ENCODE assay signal across 29 cellular contexts in genomic region chr5:91180506-91180905, GRCh38.
"Had no signal": no experiment of that assay in that cellular context is flagged by ENCODE, and none has a peak within 500 bp of the region (broad histone marks: within the 10 kb centered on the region; RNA-seq: fewer than 3 reads in every experiment).

No MANE protein-coding gene starts in this region.

- H3K27me3 Mint-ChIP-seq: progenitor cell of endocrine pancreas had no signal

- ATAC-seq: heart left ventricle; mucosa of descending colon; naive thymus-derived CD8-positive, alpha-beta T cell; right cardiac atrium; sciatic nerve; stimulated activated effector memory CD8-positive, alpha-beta T cell treated with anti-CD3 and anti-CD28 coated beads, Interleukin-12 subunit alpha, Interleukin-12 subunit beta, amount 100 ng/mL, for 72 hours; upper lobe of right lung had no signal

- DNase-seq: heart left ventricle; hypothalamus; immature natural killer cell; kidney; left ventricle myocardium inferior; midbrain; mucosa of descending colon; naive thymus-derived CD8-positive, alpha-beta T cell; occipital lobe; right cardiac atrium; spleen; stimulated activated CD4-positive, alpha-beta T cell treated with anti-CD3 and anti-CD28 coated beads, Interleukin-4, amount 100 ng/mL, for 24 hours; stimulated activated naive CD4-positive, alpha-beta T cell; tibial artery; trophoblast cell; upper lobe of right lung had no signal

- H3K4me1 Mint-ChIP-seq: stimulated activated effector memory CD8-positive, alpha-beta T cell treated with anti-CD3 and anti-CD28 coated beads, Interleukin-12 subunit alpha, Interleukin-12 subunit beta, amount 100 ng/mL, for 72 hours had no signal

- H3K4me3 Mint-ChIP-seq: immature natural killer cell; naive thymus-derived CD8-positive, alpha-beta T cell; nephron; neural crest cell; stimulated activated effector memory CD8-positive, alpha-beta T cell treated with anti-CD3 and anti-CD28 coated beads, Interleukin-12 subunit alpha, Interleukin-12 subunit beta, amount 100 ng/mL, for 72 hours; stimulated activated naive CD8-positive, alpha-beta T cell treated with anti-CD3 and anti-CD28 coated beads, Interleukin-15, Interleukin-2, amounts not matched to agents 100 ng/mL and 50 ng/mL, for 24 hours had no signal

- H3K27me3 ChIP-seq: heart left ventricle, spleen, suprapubic skin, tibial artery, upper lobe of right lung had no signal

- H3K4me1 ChIP-seq: parathyroid adenoma, upper lobe of right lung had no signal

- H3K9me3 ChIP-seq: heart left ventricle, left ventricle myocardium inferior, mucosa of descending colon, spleen, suprapubic skin, thoracic aorta, tibial artery, upper lobe of right lung had no signal

- H3K9me3 Mint-ChIP-seq: naive thymus-derived CD8-positive, alpha-beta T cell; nephron; neural crest cell; stimulated activated effector memory CD8-positive, alpha-beta T cell treated with anti-CD3 and anti-CD28 coated beads, Interleukin-12 subunit alpha, Interleukin-12 subunit beta, amount 100 ng/mL, for 72 hours; stimulated activated naive CD8-positive, alpha-beta T cell treated with anti-CD3 and anti-CD28 coated beads, Interleukin-15, Interleukin-2, amounts not matched to agents 100 ng/mL and 50 ng/mL, for 24 hours had no signal

- H3K27ac ChIP-seq: heart left ventricle, left ventricle myocardium inferior, parathyroid adenoma, suprapubic skin, thoracic aorta, tibial artery, upper lobe of right lung had no signal

- H3K9ac ChIP-seq: parathyroid adenoma had no signal

- FAIRE-seq: islet of Langerhans, kidney, urothelium cell line had no signal

- H3K4me3 ChIP-seq: heart left ventricle, left ventricle myocardium inferior, lung, mucosa of descending colon, skin epidermis, spleen, suprapubic skin, thoracic aorta, tibial artery, upper lobe of right lung had no signal

- H3K36me3 ChIP-seq: heart left ventricle, left ventricle myocardium inferior, spleen, suprapubic skin, thoracic aorta, tibial artery, upper lobe of right lung had no signal

- H2AFZ ChIP-seq: parathyroid adenoma had no signal

- H3K27ac Mint-ChIP-seq: immature natural killer cell; nephron; progenitor cell of endocrine pancreas; stimulated activated effector memory CD8-positive, alpha-beta T cell treated with anti-CD3 and anti-CD28 coated beads, Interleukin-12 subunit alpha, Interleukin-12 subunit beta, amount 100 ng/mL, for 72 hours; stimulated activated naive CD8-positive, alpha-beta T cell treated with anti-CD3 and anti-CD28 coated beads, Interleukin-15, Interleukin-2, amounts not matched to agents 100 ng/mL and 50 ng/mL, for 24 hours had no signal

- H3K36me3 Mint-ChIP-seq: naive thymus-derived CD8-positive, alpha-beta T cell; stimulated activated effector memory CD8-positive, alpha-beta T cell treated with anti-CD3 and anti-CD28 coated beads, Interleukin-12 subunit alpha, Interleukin-12 subunit beta, amount 100 ng/mL, for 72 hours had no signal
